In the genomic region with DNA sequence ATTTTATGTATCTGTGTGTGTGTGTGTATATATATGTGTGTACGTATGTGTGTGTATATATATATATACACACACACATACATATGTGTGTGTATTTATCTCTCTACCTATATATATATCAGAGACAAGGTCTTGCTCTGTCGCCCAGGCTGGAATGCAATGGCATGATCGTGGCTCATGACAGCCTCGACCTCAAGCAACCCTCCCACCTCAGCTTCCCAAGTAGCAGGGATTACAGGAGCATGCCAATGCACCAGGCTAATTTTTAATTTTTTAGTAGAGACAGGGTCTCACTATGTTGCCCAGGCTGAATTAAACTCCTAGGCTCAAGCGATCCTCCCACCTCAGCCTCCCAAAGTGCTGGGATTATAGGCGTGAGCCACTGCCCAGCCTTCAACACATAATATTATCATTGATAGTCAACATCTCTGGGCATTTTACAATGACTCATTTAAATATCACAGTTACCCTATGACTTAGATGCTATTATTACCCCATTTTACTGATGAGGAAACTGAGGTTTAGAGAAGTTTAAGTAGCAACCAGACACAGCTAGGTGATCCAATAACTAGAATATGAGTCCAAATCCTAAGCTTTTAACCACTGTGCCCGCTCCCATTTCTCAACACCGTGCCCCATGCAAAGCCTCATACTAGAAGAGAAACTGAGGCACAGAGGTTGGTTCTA, we compare ENCODE assay signal across 12 cellular contexts. TPM values are rescaled to one million over a fixed set of nuclear protein-coding genes. Genes with fewer than 3 reads are reported as not detected.
DNase-seq lines count a peak whose midpoint lies in the region; ATAC-seq and TF ChIP-seq lines count a peak whose summit lies in the region.
"Had no signal": no experiment of that assay in that cellular context is flagged by ENCODE, and none has a peak within 500 bp of the region (broad histone marks: within the 10 kb centered on the region; RNA-seq: fewer than 3 reads in every experiment).

No MANE protein-coding gene starts in this region.

- H3K9me3 ChIP-seq in breast epithelium = no peaks in the 10 kb centered on the region
- H3K9me3 ChIP-seq in upper lobe of left lung = no peaks in the 10 kb centered on the region

- no peak for TF ChIP-seq EP300 in upper lobe of left lung (IDR thresholded peaks at IDR 0.05)

- peaks cover 16% of the 10 kb centered on the region for H3K36me3 Mint-ChIP-seq in MCF 10A (ENCODE audit: insufficient read depth, unreplicated experiment)
- peaks cover 38% of the 10 kb centered on the region for H3K36me3 Mint-ChIP-seq in dendritic cell treated with granulocyte-macrophage colony-stimulating factor and Interleukin-4, amounts not matched to agents 40 ng/mL and 50 ng/mL, for 4 days (ENCODE audit: low read depth)
- peaks cover 5% of the 10 kb centered on the region for H3K36me3 Mint-ChIP-seq in nephron (ENCODE audit: low read depth)

- H3K4me1 Mint-ChIP-seq in MCF 10A (ENCODE audit: insufficient read depth, unreplicated experiment) (peaks cover 11% of the 10 kb centered on the region), nephron (peaks cover 27% of the 10 kb centered on the region)
- peaks cover 47% of the 10 kb centered on the region for H3K4me1 Mint-ChIP-seq in dendritic cell treated with granulocyte-macrophage colony-stimulating factor and Interleukin-4, amounts not matched to agents 40 ng/mL and 50 ng/mL, for 4 days (ENCODE audit: low read depth)

- intact Hi-C loops in breast epithelium (cut with DNase I; ENCODE audit: low total_unique reads) (no loop called here), MCF 10A (cut with micrococcal nuclease) (no loop called here)
- intact Hi-C loops in dendritic cell treated with granulocyte-macrophage colony-stimulating factor and Interleukin-4, amounts not matched to agents 40 ng/mL and 50 ng/mL, for 4 days (cut with micrococcal nuclease) = no loop called here

- TF ChIP-seq POLR2A in breast epithelium (IDR thresholded peaks at IDR 0.05) = no peak
- TF ChIP-seq POLR2A in upper lobe of left lung (IDR thresholded peaks at IDR 0.05) = no peak

- H3K27ac Mint-ChIP-seq in MCF 10A (ENCODE audit: low read depth, unreplicated experiment) = no peak overlapping the region
- peak overlapping the region; percentile 97 for H3K27ac Mint-ChIP-seq in dendritic cell treated with granulocyte-macrophage colony-stimulating factor and Interleukin-4, amounts not matched to agents 40 ng/mL and 50 ng/mL, for 4 days
- peak overlapping the region; percentile 99 for H3K27ac Mint-ChIP-seq in nephron
- H3K27ac Mint-ChIP-seq: memory B cell had no signal

- H3K27ac ChIP-seq in breast epithelium = peak overlapping the region; percentile 63 to 89
- peak overlapping the region; percentile 86 to 92 (median 88) for H3K27ac ChIP-seq in upper lobe of left lung

- H3K4me1 ChIP-seq in breast epithelium (peaks cover 0 to 16% of the 10 kb centered on the region in 2 donors), upper lobe of left lung (peaks cover 31 to 42% (median 36%) of the 10 kb centered on the region in 4 donors)

- H3K27me3 Mint-ChIP-seq in MCF 10A (ENCODE audit: insufficient read depth, unreplicated experiment) = no peaks in the 10 kb centered on the region
- H3K27me3 Mint-ChIP-seq in dendritic cell treated with granulocyte-macrophage colony-stimulating factor and Interleukin-4, amounts not matched to agents 40 ng/mL and 50 ng/mL, for 4 days = no peaks in the 10 kb centered on the region
- no peaks in the 10 kb centered on the region for H3K27me3 Mint-ChIP-seq in nephron (ENCODE audit: low read depth)
- H3K27me3 Mint-ChIP-seq: activated naive CD8-positive, alpha-beta T cell treated with anti-CD3 and anti-CD28 coated beads for 36 hours; memory B cell had no signal

- ATAC-seq in upper lobe of left lung (ENCODE audit: low FRiP score in 2 of 2) (no peak), HG03097 (IDR thresholded peaks at IDR 0.05; ENCODE audit: low FRiP score, unreplicated experiment) (no peak)

- H3K4me3 Mint-ChIP-seq in MCF 10A (ENCODE audit: unreplicated experiment) (no peak overlapping the region), nephron (peak overlapping the region in 2 of 3 experiments; percentile 74 to 77)
- H3K4me3 Mint-ChIP-seq in dendritic cell treated with granulocyte-macrophage colony-stimulating factor and Interleukin-4, amounts not matched to agents 40 ng/mL and 50 ng/mL, for 4 days = no peak overlapping the region
- H3K4me3 Mint-ChIP-seq: activated naive CD8-positive, alpha-beta T cell treated with anti-CD3 and anti-CD28 coated beads for 36 hours; memory B cell had no signal

- DNase-seq in breast epithelium (ENCODE audit: low spot score in 2 of 2) (no peak), MCF 10A (ENCODE audit: unreplicated experiment) (no peak), upper lobe of left lung (no peak), GF-D8 (lab: John Stamatoyannopoulos, UW) (no peak), NCI-H748 treated with DMSO at 0.1 percent for 48 hours (lab: John Stamatoyannopoulos, UW) (no peak)
- DNase-seq: activated CD4-positive, alpha-beta T cell treated with anti-CD3 and anti-CD28 coated beads, Interleukin-2, amount 50 U/mL, for 48 hours; activated naive CD8-positive, alpha-beta T cell treated with anti-CD3 and anti-CD28 coated beads for 36 hours; stimulated activated naive CD4-positive, alpha-beta T cell treated with Interleukin-2 at 50 U/mL for 16 hours had no signal

- H3K4me3 ChIP-seq in breast epithelium = no peak overlapping the region
- no peak overlapping the region for H3K4me3 ChIP-seq in upper lobe of left lung

- H3K9me3 Mint-ChIP-seq in MCF 10A (ENCODE audit: unreplicated experiment) = no peaks in the 10 kb centered on the region
- no peaks in the 10 kb centered on the region for H3K9me3 Mint-ChIP-seq in dendritic cell treated with granulocyte-macrophage colony-stimulating factor and Interleukin-4, amounts not matched to agents 40 ng/mL and 50 ng/mL, for 4 days
- no peaks in the 10 kb centered on the region for H3K9me3 Mint-ChIP-seq in nephron
- H3K9me3 Mint-ChIP-seq: activated naive CD8-positive, alpha-beta T cell treated with anti-CD3 and anti-CD28 coated beads for 36 hours; memory B cell had no signal

- WGBS in upper lobe of left lung, 2 donors = 90 to 92% methylated on average over 8 of the region's 8 CpGs

- POLR2A ChIA-PET in MCF 10A (lab: Yijun Ruan, JAX) = no interaction called here

- no peak for TF ChIP-seq CTCF in breast epithelium (IDR thresholded peaks at IDR 0.05)
- no peak for TF ChIP-seq CTCF in MCF 10A (IDR thresholded peaks at IDR 0.05; ENCODE audit: unreplicated experiment)
- TF ChIP-seq CTCF in nephron (IDR thresholded peaks at IDR 0.05; ENCODE audit: unreplicated experiment in 3 of 3) = no peak
- TF ChIP-seq CTCF in upper lobe of left lung (IDR thresholded peaks at IDR 0.05) = no peak

- CTCF ChIA-PET in MCF 10A (lab: Yijun Ruan, JAX) = interaction anchor here (0.7 to 1.6 kb wide), 2 partner anchors 21 to 29 kb away, joined by 3 to 6 read pairs; partner anchors contain the start of gene HDAC5

- BruUV-seq in MCF 10A (replicated peaks; lab: Mats Ljungman, UMichigan) = no TSS peak

- H3K27me3 ChIP-seq in breast epithelium (no peaks in the 10 kb centered on the region), upper lobe of left lung (no peaks in the 10 kb centered on the region)

- H3K36me3 ChIP-seq in breast epithelium (no peaks in the 10 kb centered on the region), upper lobe of left lung (peaks cover 19 to 42% (median 37%) of the 10 kb centered on the region in 4 donors)

RNA-seq across cellular contexts. Expression of gene G6PC3, which starts 24.3 kb away (rescaled TPM):
- total RNA-seq in breast epithelium (10 to 100 TPM; 34.7 to 39.8 (median 35.4) TPM), MCF 10A (2022) (70.6 and 89.4 TPM in 2 replicates), upper lobe of left lung (10 to 100 TPM; 16.8 to 63.0 (median 33.8) TPM)

RNA-seq across cellular contexts. Expression of gene LSM12, which starts 28.4 kb away (rescaled TPM):
- total RNA-seq in breast epithelium (10 to 100 TPM; 36.8 to 45.4 (median 43.6) TPM), MCF 10A (2022) (87.9 and 101 TPM in 2 replicates), upper lobe of left lung (10 to 100 TPM; 14.8 to 38.3 (median 33.6) TPM)

RNA-seq across cellular contexts. Expression of gene HDAC5, which starts 28.6 kb away (rescaled TPM):
- total RNA-seq in breast epithelium (10 to 100 TPM; 66.5 to 79.3 (median 75.4) TPM), MCF 10A (2022) (12.1 TPM in 2 replicates), upper lobe of left lung (100 to 1,000 TPM in 2 of 6 donors, 10 to 100 TPM in 4; 59.9 to 138 (median 64.9) TPM)

RNA-seq across cellular contexts. Expression of gene HROB, which starts 46.9 kb away (rescaled TPM):
- total RNA-seq in breast epithelium (1 to 10 TPM; 1.2 to 2.1 (median 1.6) TPM), MCF 10A (2022) (5.4 and 6.7 TPM in 2 replicates), upper lobe of left lung (1 to 10 TPM in 4 of 6 donors, under 1 TPM in 2; 0.89 to 1.4 (median 1.0) TPM)

Comparison
In these comparisons a context has a peak if more than half of its experiments do, and no peak if none do; other contexts are left out.
1. H3K4me3 Mint-ChIP-seq: peak in nephron (2 of 3); none in MCF 10A (single experiment) and dendritic cell treated with granulocyte-macrophage colony-stimulating factor and Interleukin-4, amounts not matched to agents 40 ng/mL and 50 ng/mL, for 4 days (single experiment).